Comparison of ENCODE assay signal across 16 cellular contexts in the genomic region with DNA sequence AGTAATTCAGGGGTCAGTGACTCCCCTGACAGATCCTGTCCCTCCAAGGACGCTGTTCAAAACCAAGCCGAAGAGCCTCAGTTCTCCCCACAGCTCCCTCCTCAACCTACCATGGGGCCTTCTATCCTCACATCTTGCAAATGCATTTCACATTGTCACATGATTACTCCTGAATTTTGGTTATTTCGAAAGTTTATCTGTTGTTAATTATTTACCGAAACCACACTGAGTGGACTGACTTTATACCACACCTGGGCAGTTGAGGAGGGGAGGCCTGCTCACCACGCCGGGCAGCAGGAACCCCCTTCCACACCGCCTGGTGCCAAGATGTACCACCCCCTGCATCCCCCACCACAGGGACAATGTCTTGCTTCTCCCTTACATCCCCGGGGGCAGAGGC. TPM values are rescaled to one million over a fixed set of nuclear protein-coding genes. Genes with fewer than 3 reads are reported as not detected.
DNase-seq lines count a peak whose midpoint lies in the region; ATAC-seq and TF ChIP-seq lines count a peak whose summit lies in the region.
"Had no signal": no experiment of that assay in that cellular context is flagged by ENCODE, and none has a peak within 500 bp of the region (broad histone marks: within the 10 kb centered on the region; RNA-seq: fewer than 3 reads in every experiment).

No MANE protein-coding gene starts in this region.

- H3K27me3 ChIP-seq in IMR-90 (ENCODE audit: control insufficient read depth, insufficient read depth, low read length) (no peaks in the 10 kb centered on the region), thymus (ENCODE audit: control insufficient read depth, insufficient read depth) (no peaks in the 10 kb centered on the region)

- no peak overlapping the region for H2BK120ac ChIP-seq in IMR-90 (ENCODE audit: low read depth, low read length)

- peaks cover 11% of the 10 kb centered on the region for H3K36me3 ChIP-seq in IMR-90 (ENCODE audit: control insufficient read depth, insufficient read depth, low read length)
- H3K36me3 ChIP-seq in thymus (ENCODE audit: control insufficient read depth, insufficient read depth): peaks cover 3% of the 10 kb centered on the region
- H3K36me3 ChIP-seq: HAP-1 had no signal

- DNase-seq in IMR-90 (no peak), endothelial cell (ENCODE audit: low spot score) (no peak), nephron progenitor cell (no peak), T-helper 9 cell (no peak)
- DNase-seq: activated B cell treated with CpG ODN at 0.5 μM for 24 hours; CD4-positive, CD25-positive, alpha-beta regulatory T cell; left colon; NCI-H82; stimulated activated CD4-positive, alpha-beta T cell treated with anti-CD3 and anti-CD28 coated beads, Interleukin-2, amount 100 ng/mL, for 48 hours; T-helper 1 cell had no signal

- POLR2A ChIA-PET in IMR-90 (lab: Charles Lee; ENCODE audit: unreplicated experiment): no interaction called here

- no TSS peak for BruUV-seq in IMR-90 (replicated peaks; lab: Mats Ljungman, UMichigan)

- H4K91ac ChIP-seq in IMR-90 (ENCODE audit: insufficient read depth, low read depth, low read length): no peak overlapping the region

- H2BK20ac ChIP-seq in IMR-90 (ENCODE audit: low read depth, low read length): no peak overlapping the region

- TF ChIP-seq RAD21 in IMR-90 (IDR thresholded peaks at IDR 0.05; ENCODE audit: low read length): no peak

- intact Hi-C loops in IMR-90 (cut with micrococcal nuclease): no loop called here

- CTCF ChIA-PET in IMR-90 (lab: Yijun Ruan, JAX): no interaction called here

- no peak for TF ChIP-seq POLR2A in IMR-90 (IDR thresholded peaks at IDR 0.05; ENCODE audit: low read depth, low read length)

- peak overlapping the region; percentile 20 for H3K27ac Mint-ChIP-seq in endothelial cell (ENCODE audit: unreplicated experiment)
- peak overlapping the region; percentile 35 for H3K27ac Mint-ChIP-seq in nephron progenitor cell
- H3K27ac Mint-ChIP-seq: activated B cell treated with CpG ODN at 0.5 μM for 24 hours had no signal

- H3K27me3 Mint-ChIP-seq in endothelial cell (ENCODE audit: unreplicated experiment) (peaks cover 10% of the 10 kb centered on the region), nephron progenitor cell (ENCODE audit: low read depth, poor library complexity) (no peaks in the 10 kb centered on the region)
- H3K27me3 Mint-ChIP-seq: activated naive CD8-positive, alpha-beta T cell had no signal

- no peak overlapping the region for H3K4ac ChIP-seq in IMR-90 (ENCODE audit: low read depth, low read length)

- H2BK15ac ChIP-seq in IMR-90 (ENCODE audit: low read depth, low read length): no peak overlapping the region

- no peak overlapping the region for H3K9ac ChIP-seq in IMR-90 (ENCODE audit: low read depth, low read length)

- no peak overlapping the region for H2AFZ ChIP-seq in IMR-90 (replicated peaks; ENCODE audit: low read length, poor library complexity)

- H3K4me1 Mint-ChIP-seq in endothelial cell (ENCODE audit: unreplicated experiment): peaks cover 19% of the 10 kb centered on the region
- peaks cover 79% of the 10 kb centered on the region for H3K4me1 Mint-ChIP-seq in nephron progenitor cell

- peak overlapping the region; percentile 13; the same call in 1 of the 2 replicates for H3K4me2 ChIP-seq in IMR-90 (ENCODE audit: low read depth, low read length)

- peaks cover 43% of the 10 kb centered on the region for H3K4me1 ChIP-seq in IMR-90 (ENCODE audit: control insufficient read depth, insufficient read depth, low read length)
- H3K4me1 ChIP-seq in thymus (ENCODE audit: control insufficient read depth, insufficient read depth, low read length): peaks cover 55% of the 10 kb centered on the region

- H3K4me3 Mint-ChIP-seq in endothelial cell (ENCODE audit: unreplicated experiment): peak overlapping the region; percentile 28
- no peak overlapping the region for H3K4me3 Mint-ChIP-seq in nephron progenitor cell
- H3K4me3 Mint-ChIP-seq: activated B cell treated with CpG ODN at 0.5 μM for 24 hours; activated naive CD8-positive, alpha-beta T cell had no signal

- peaks cover 46% of the 10 kb centered on the region for H3K9me1 ChIP-seq in IMR-90 (ENCODE audit: insufficient read depth, low read length)

- ATAC-seq in IMR-90 (ENCODE audit: low read depth): no peak
- no peak for ATAC-seq in HG03565 (IDR thresholded peaks at IDR 0.05; ENCODE audit: unreplicated experiment)
- ATAC-seq in HG02938 (IDR thresholded peaks at IDR 0.05; ENCODE audit: unreplicated experiment): no peak
- ATAC-seq: left colon had no signal

- H2AK9ac ChIP-seq in IMR-90 (replicated peaks; ENCODE audit: low read depth, low read length, poor library complexity): peak overlapping the region; percentile 73

- H4K20me1 ChIP-seq in IMR-90 (ENCODE audit: insufficient read depth, low read length): peaks cover 86% of the 10 kb centered on the region

- no peak overlapping the region for H3K18ac ChIP-seq in IMR-90 (ENCODE audit: low read depth, low read length)

- H3K9me3 Mint-ChIP-seq in endothelial cell (ENCODE audit: unreplicated experiment) (no peaks in the 10 kb centered on the region), nephron progenitor cell (no peaks in the 10 kb centered on the region)
- H3K9me3 Mint-ChIP-seq: activated B cell treated with CpG ODN at 0.5 μM for 24 hours; CD4-positive, CD25-positive, alpha-beta regulatory T cell had no signal

- no peak overlapping the region; the same call in 1 of the 2 replicates for H2AK5ac ChIP-seq in IMR-90 (ENCODE audit: low read depth, low read length)

- dilution Hi-C loops in IMR-90 (cut with HindIII; ENCODE audit: low sequenced_read_pairs, unreplicated experiment): no loop called here

- no peak overlapping the region for H3K27ac ChIP-seq in IMR-90 (ENCODE audit: insufficient read depth, low read length)
- peak overlapping the region; percentile 20 for H3K27ac ChIP-seq in thymus (ENCODE audit: low read depth)

- in situ Hi-C loops in IMR-90 (cut with MboI; ENCODE audit: low sequenced_read_pairs): no loop called here

- H3K23ac ChIP-seq in IMR-90 (ENCODE audit: low read depth, low read length): peak overlapping the region; percentile 20; the same call in 1 of the 2 replicates

- no peak overlapping the region for H4K5ac ChIP-seq in IMR-90 (ENCODE audit: low read depth, low read length)

- H3K79me1 ChIP-seq in IMR-90 (ENCODE audit: low read depth in 1 of 2, low read length in 2 of 2): peaks cover 0 to 77% of the 10 kb centered on the region in 2 experiments; a peak in 3 of 4 replicates

- no peak overlapping the region for H3K14ac ChIP-seq in IMR-90 (replicated peaks; ENCODE audit: low read depth, low read length)

- no peak overlapping the region for H3K56ac ChIP-seq in IMR-90 (ENCODE audit: extremely low read depth, insufficient read depth, low read length)

- no peak overlapping the region for H2BK5ac ChIP-seq in IMR-90 (ENCODE audit: low read depth, low read length, poor library complexity, severe bottlenecking)

- no peak for TF ChIP-seq CTCF in IMR-90 (conservative IDR thresholded peaks at IDR 0.05; ENCODE audit: low read depth, low read length)
- no peak for TF ChIP-seq CTCF in endothelial cell (IDR thresholded peaks at IDR 0.05; ENCODE audit: unreplicated experiment)
- TF ChIP-seq CTCF in nephron progenitor cell (IDR thresholded peaks at IDR 0.05): no peak

- no peak overlapping the region for H4K8ac ChIP-seq in IMR-90 (ENCODE audit: low read depth in 2 of 2, low read length in 2 of 2)

- no peaks in the 10 kb centered on the region for H3K9me3 ChIP-seq in IMR-90 (ENCODE audit: control insufficient read depth, insufficient read depth, low read length)
- H3K9me3 ChIP-seq in thymus (ENCODE audit: control insufficient read depth): no peaks in the 10 kb centered on the region
- H3K9me3 ChIP-seq: HAP-1 had no signal

- H3K36me3 Mint-ChIP-seq in endothelial cell (ENCODE audit: low read depth, unreplicated experiment): no peaks in the 10 kb centered on the region
- H3K36me3 Mint-ChIP-seq in nephron progenitor cell (ENCODE audit: low read depth): peaks cover 5% of the 10 kb centered on the region
- H3K36me3 Mint-ChIP-seq: activated naive CD8-positive, alpha-beta T cell; CD4-positive, CD25-positive, alpha-beta regulatory T cell had no signal

- 63% methylated on average over 1 of the region's 8 CpGs; no CpG with 5 or more reads in 1 of the 2 experiments for WGBS in IMR-90 (ENCODE audit: extremely low coverage in 2 of 2, insufficient read length in 1 of 2), 2 experiments
- 98% methylated on average over 8 of the region's 8 CpGs for WGBS in thymus

- H3K4me3 ChIP-seq in IMR-90 (ENCODE audit: insufficient read depth, low read depth, low read length) (no peak overlapping the region), thymus (ENCODE audit: low read length) (no peak overlapping the region)
- H3K4me3 ChIP-seq: HAP-1 had no signal

TF ChIP-seq in IMR-90, 13 proteins besides CTCF, POLR2A, EP300 and RAD21 (continues in another document):
- TF ChIP-seq MXI1 (IDR thresholded peaks at IDR 0.05; ENCODE audit: borderline replicate concordance, low read depth, low read length) (no peak), BHLHE40 (IDR thresholded peaks at IDR 0.05; ENCODE audit: low read depth, low read length) (no peak), CEBPB (IDR thresholded peaks at IDR 0.05; ENCODE audit: low read depth, low read length) (no peak), CHD1 (IDR thresholded peaks at IDR 0.05; ENCODE audit: low read depth, low read length) (no peak)

RNA-seq across cellular contexts. Expression of a gene that starts 4.7 kb away (rescaled TPM):
- total RNA-seq in IMR-90 (2012; rRNA removed) (43.9 and 48.6 TPM in 2 replicates), endothelial cell (ENCODE audit: unreplicated experiment) (41.5 TPM)
- polyA plus RNA-seq in IMR-90 (2012; rRNA removed) (352 and 416 TPM in 2 replicates), thymus (27.5 TPM)
- 411 and 495 TPM in 2 replicates for polyA plus RNA-seq in IMR-90 (2012; cell fraction: cytosol; rRNA removed)
- 193 and 240 TPM in 2 replicates for polyA plus RNA-seq in IMR-90 (2012; cell fraction: nucleus; rRNA removed; ENCODE audit: low replicate concordance)

RNA-seq across cellular contexts. Expression of a gene that starts 17.5 kb away (rescaled TPM):
- total RNA-seq in IMR-90 (2012; rRNA removed) (0.56 and 0.72 TPM in 2 replicates), endothelial cell (ENCODE audit: unreplicated experiment) (1.4 TPM)
- polyA plus RNA-seq in IMR-90 (2012; rRNA removed) (0.11 and 0.31 TPM in 2 replicates), thymus (0.50 TPM)
- polyA plus RNA-seq in IMR-90 (2012; cell fraction: cytosol; rRNA removed): 0.09 and 0.15 TPM in 2 replicates
- 1.1 and 1.2 TPM in 2 replicates for polyA plus RNA-seq in IMR-90 (2012; cell fraction: nucleus; rRNA removed; ENCODE audit: low replicate concordance)
- total RNA-seq: RPMI7951 had no signal

RNA-seq across cellular contexts. Expression of a gene that starts 59.2 kb away (rescaled TPM):
- 33.7 and 34.7 TPM in 2 replicates for total RNA-seq in IMR-90 (2012; rRNA removed)
- 249 and 273 TPM in 2 replicates for polyA plus RNA-seq in IMR-90 (2012; rRNA removed)
- 146 and 259 TPM in 2 replicates for polyA plus RNA-seq in IMR-90 (2012; cell fraction: cytosol; rRNA removed)
- polyA plus RNA-seq in IMR-90 (2012; cell fraction: nucleus; rRNA removed; ENCODE audit: low replicate concordance): 165 and 308 TPM in 2 replicates
- total RNA-seq in endothelial cell (ENCODE audit: unreplicated experiment): 12.6 TPM
- 81.3 TPM for polyA plus RNA-seq in thymus
